In genomic region chr1:233565313-233565712, GRCh38 we compare ENCODE assay signal across 9 cellular contexts. TPM values are rescaled to one million over a fixed set of nuclear protein-coding genes. Genes with fewer than 3 reads are reported as not detected.
"Had no signal": no experiment of that assay in that cellular context is flagged by ENCODE, and none has a peak within 500 bp of the region (broad histone marks: within the 10 kb centered on the region; RNA-seq: fewer than 3 reads in every experiment).

No MANE protein-coding gene starts in this region.

- ATAC-seq: GM12878 had no signal

- DNase-seq: GDM1, GF-D8 had no signal

- H3K4me3 ChIP-seq: GM12878 had no signal

- FAIRE-seq: G401.6, GM12878, GM12891, GM12892, GM18507, GM19239 had no signal

RNA-seq across cellular contexts. Expression of gene KCNK1, which starts 48.6 kb away (rescaled TPM):
- total RNA-seq: G401 had no signal
